In genomic region chr1:219907772-219908070, GRCh38 we compare ENCODE assay signal across 1 cellular context.
TF ChIP-seq lines count a peak whose summit lies in the region.

No MANE protein-coding gene starts in this region.

TF ChIP-seq in HepG2, 621 proteins besides CTCF, POLR2A, EP300 and RAD21:
- TF ChIP-seq NCOA5 (CRISPR knock-in tag; IDR thresholded peaks at IDR 0.05), result no peak
- TF ChIP-seq FOXA3 (CRISPR knock-in tag; IDR thresholded peaks at IDR 0.05), result no peak
- TF ChIP-seq BCL6 (CRISPR knock-in tag; IDR thresholded peaks at IDR 0.05), result no peak
